19 cellular contexts compared by ENCODE assay signal in the genomic region with DNA sequence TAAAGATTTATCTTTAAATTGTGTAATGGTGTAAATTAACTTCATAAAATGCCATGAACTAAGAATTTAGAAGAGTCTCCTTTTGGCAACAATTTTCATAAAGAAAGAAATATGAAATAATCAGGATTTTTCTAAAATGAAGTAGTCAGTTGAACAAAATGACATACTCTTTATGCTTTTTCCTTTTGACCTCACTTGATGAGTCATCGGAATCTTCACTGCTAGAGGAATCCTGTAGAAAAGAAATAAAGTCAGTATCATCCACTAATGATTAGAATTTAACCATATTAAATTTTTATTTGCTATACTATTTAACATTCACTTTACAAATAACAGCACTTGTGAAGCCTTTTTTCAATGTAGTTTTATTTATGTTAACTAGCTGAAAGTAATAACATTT. TPM values are rescaled to one million over a fixed set of nuclear protein-coding genes. Genes with fewer than 3 reads are reported as not detected.
DNase-seq lines count a peak whose midpoint lies in the region; ATAC-seq, FAIRE-seq and TF ChIP-seq lines count a peak whose summit lies in the region.
"Had no signal": no experiment of that assay in that cellular context is flagged by ENCODE, and none has a peak within 500 bp of the region (broad histone marks: within the 10 kb centered on the region; RNA-seq: fewer than 3 reads in every experiment).

No MANE protein-coding gene starts in this region.

- FAIRE-seq in A549 (lab: Jason Lieb, UNC) (peak; percentile 86), HTR-8/SVneo (lab: Jason Lieb, UNC) (no peak)

- DNase-seq in A549 (ENCODE audit: low read depth in 1 of 2, low spot score in 1 of 2) (no peak), HTR-8/SVneo (ENCODE audit: insufficient read length, low spot score) (peak; percentile 18), astrocyte of the hippocampus (ENCODE audit: low read depth, low spot score) (peak; percentile 13), glomerular visceral epithelial cell (ENCODE audit: extremely low spot score) (peak; percentile 25), NCI-H1092 treated with DMSO at 0.1 percent for 48 hours (lab: John Stamatoyannopoulos, UW) (no peak), cerebellum (ENCODE audit: low spot score) (no peak)
- no peak for DNase-seq in activated T-cell treated with anti-CD3 and anti-CD28 coated beads, Interleukin-2, amount 50 U/mL, for 1 hour
- DNase-seq: activated CD4-positive, alpha-beta T cell treated with anti-CD3 and anti-CD28 coated beads for 1 hour; activated naive CD4-positive, alpha-beta T cell treated with Interleukin-2 at 50 U/mL for 16 hours; DND-41; lower lobe of right lung; naive thymus-derived CD8-positive, alpha-beta T cell; NCI-H1436; NCI-H446 treated with DMSO at 0.1 percent for 48 hours; Right ventricle myocardium superior; stimulated activated CD4-positive, alpha-beta T cell treated with anti-CD3 and anti-CD28 coated beads, Interleukin-12 subunit alpha, Interleukin-12 subunit beta, amount 100 ng/mL, for 4 hours; stimulated activated naive B cell treated with anti-CD40 and anti-IgM and Interleukin-4, amounts not matched to agents 10 μg/mL and 1 μg/mL and 100 μg/mL, for 72 hours had no signal

- POLR2A ChIA-PET in A549 (lab: Yijun Ruan, JAX) = interaction anchor here (2.2 kb wide), 1 partner anchor 26 kb away, joined by 10 read pairs; a partner anchor contains a TSS

- no peak for TF ChIP-seq CTCF in A549 (IDR thresholded peaks at IDR 0.05)

- no peaks in the 10 kb centered on the region for H3K9me3 ChIP-seq in A549
- H3K9me3 ChIP-seq: lower lobe of right lung had no signal

- H3K4me1 ChIP-seq in A549 = peaks cover 24% of the 10 kb centered on the region
- H3K4me1 ChIP-seq: lower lobe of right lung had no signal

- no peak overlapping the region for H3K27ac ChIP-seq in A549
- H3K27ac ChIP-seq: cardiac muscle cell, lower lobe of right lung had no signal

- no peak overlapping the region for H3K4me3 ChIP-seq in A549
- H3K4me3 ChIP-seq: cardiac muscle cell, lower lobe of right lung had no signal

- no peak for TF ChIP-seq RAD21 in A549 (conservative IDR thresholded peaks at IDR 0.05 in 1 of 2, IDR thresholded peaks at IDR 0.05 in 1 of 2)

- TF ChIP-seq EP300 in A549 (IDR thresholded peaks at IDR 0.05) = no peak

- ATAC-seq in A549 (no peak), GM21423 (IDR thresholded peaks at IDR 0.05; ENCODE audit: unreplicated experiment) (no peak)
- ATAC-seq: lower lobe of right lung; naive thymus-derived CD8-positive, alpha-beta T cell; stimulated activated naive B cell treated with anti-CD40 and anti-IgM and Interleukin-4, amounts not matched to agents 10 μg/mL and 1 μg/mL and 100 μg/mL, for 72 hours had no signal

- WGBS in A549 (ENCODE audit: missing lambda C conversion rate) = 67% methylated on average over 1 of the region's 1 CpG

- H3K4me2 ChIP-seq in A549 = no peak overlapping the region

- no peak for TF ChIP-seq POLR2A in A549 (IDR thresholded peaks at IDR 0.05; ENCODE audit: low read length)

- CTCF ChIA-PET in A549 (lab: Yijun Ruan, JAX) = no interaction called here

TF ChIP-seq in A549, 52 proteins besides CTCF, POLR2A, EP300 and RAD21:
- TF ChIP-seq MAFK (IDR thresholded peaks at IDR 0.05; ENCODE audit: partially characterized antibody) (peak; percentile 59), FOSL2 (IDR thresholded peaks at IDR 0.05) (no peak), FOSL2 (CRISPR knock-in tag; IDR thresholded peaks at IDR 0.05) (peak; percentile 91)
- TF ChIP-seq, protein P1, sequence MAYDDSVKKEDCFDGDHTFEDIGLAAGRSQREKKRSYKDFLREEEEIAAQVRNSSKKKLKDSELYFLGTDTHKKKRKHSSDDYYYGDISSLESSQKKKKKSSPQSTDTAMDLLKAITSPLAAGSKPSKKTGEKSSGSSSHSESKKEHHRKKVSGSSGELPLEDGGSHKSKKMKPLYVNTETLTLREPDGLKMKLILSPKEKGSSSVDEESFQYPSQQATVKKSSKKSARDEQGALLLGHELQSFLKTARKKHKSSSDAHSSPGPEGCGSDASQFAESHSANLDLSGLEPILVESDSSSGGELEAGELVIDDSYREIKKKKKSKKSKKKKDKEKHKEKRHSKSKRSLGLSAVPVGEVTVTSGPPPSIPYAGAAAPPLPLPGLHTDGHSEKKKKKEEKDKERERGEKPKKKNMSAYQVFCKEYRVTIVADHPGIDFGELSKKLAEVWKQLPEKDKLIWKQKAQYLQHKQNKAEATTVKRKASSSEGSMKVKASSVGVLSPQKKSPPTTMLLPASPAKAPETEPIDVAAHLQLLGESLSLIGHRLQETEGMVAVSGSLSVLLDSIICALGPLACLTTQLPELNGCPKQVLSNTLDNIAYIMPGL (CRISPR knock-in tag; IDR thresholded peaks at IDR 0.05; ENCODE audit: borderline replicate concordance) = no peak
TF ChIP-seq in A549: peak in this region for 2.

RNA-seq across cellular contexts. Expression of a gene that starts 26.1 kb away (rescaled TPM):
- polyA plus RNA-seq in A549 (2011; rRNA removed) = 43.2 and 53.9 TPM in 2 replicates
- polyA plus RNA-seq in A549 (2012; cell fraction: cytosol; rRNA removed) = 8.7 TPM in 2 replicates
- 14.1 and 16.5 TPM in 2 replicates for polyA plus RNA-seq in A549 (2012; cell fraction: nucleus; rRNA removed)
- polyA plus RNA-seq in A549 (2017; fragmentation: RNase III; extraction: RNeasy Plus Mini Kit Qiagen cat#74134 plus additional on column Dnase treatment) = 24.6 to 29.9 TPM (median 25.9 TPM) in 3 replicates
- polyA minus RNA-seq in A549 (2011; rRNA and poly(A)+ RNA removed) = 28.2 and 33.4 TPM in 2 replicates
- total RNA-seq in cerebellum = 108 TPM

Comparison
In these comparisons a context has a peak if more than half of its experiments do, and no peak if none do; other contexts are left out.
1. DNase-seq: peak in HTR-8/SVneo (single experiment), astrocyte of the hippocampus (single experiment) and glomerular visceral epithelial cell (single experiment); none in A549 (0 of 2), NCI-H1092 treated with DMSO at 0.1 percent for 48 hours (single experiment), activated T-cell treated with anti-CD3 and anti-CD28 coated beads, Interleukin-2, amount 50 U/mL, for 1 hour (single experiment) and cerebellum (single experiment).